Comparison of ENCODE assay signal across 1 cellular context in the genomic region with DNA sequence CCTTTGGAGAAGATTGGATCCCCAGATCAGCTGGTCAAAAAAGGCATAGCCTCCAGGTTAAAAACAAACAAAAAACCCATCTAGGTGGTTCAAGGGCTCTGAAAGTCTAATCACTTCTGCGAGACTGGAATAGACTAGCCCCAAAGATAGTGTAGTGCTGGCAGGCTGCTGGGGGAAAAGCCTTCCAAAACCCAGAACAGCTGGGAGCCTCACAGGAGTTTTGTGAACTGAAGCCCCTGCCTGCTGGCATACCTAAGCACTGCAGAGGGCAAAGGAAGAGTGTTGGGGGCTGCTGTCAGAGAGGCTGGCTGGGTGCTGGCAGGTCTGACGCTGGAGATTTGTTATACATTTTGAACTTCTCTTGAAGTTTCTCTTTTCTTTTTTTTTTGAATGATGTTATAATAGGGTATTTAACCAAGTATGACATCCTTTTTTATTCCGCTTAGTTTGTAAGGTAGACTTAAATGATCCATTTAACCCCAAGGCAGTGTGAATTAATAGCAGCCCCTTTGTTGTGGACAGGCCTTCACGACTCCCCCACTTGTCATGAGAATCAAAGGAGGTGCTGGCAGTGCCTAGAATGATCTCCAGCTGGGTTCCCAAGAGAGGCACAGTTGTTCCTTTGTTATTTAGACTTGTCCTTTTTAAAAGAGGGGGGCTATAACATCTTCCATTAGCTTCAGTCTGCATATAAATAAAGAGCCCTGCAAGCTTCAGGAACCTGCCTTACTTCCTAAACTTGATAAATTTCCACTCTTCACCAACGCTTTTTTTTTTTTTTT.
TF ChIP-seq lines count a peak whose summit lies in the region.

No MANE protein-coding gene starts in this region.

TF ChIP-seq in H1, 55 proteins besides CTCF, POLR2A, EP300 and RAD21:
- TF ChIP-seq EGR1 (IDR thresholded peaks at IDR 0.05; ENCODE audit: borderline replicate concordance, low read depth, low read length) (no peak), CREB1 (IDR thresholded peaks at IDR 0.05) (no peak), SRF (IDR thresholded peaks at IDR 0.05; ENCODE audit: low read depth, low read length) (no peak), PHF8 (conservative IDR thresholded peaks at IDR 0.05; ENCODE audit: low read depth, low read length) (no peak), TAF7 (optimal IDR thresholded peaks at IDR 0.05; ENCODE audit: borderline replicate concordance, low read depth, low read length) (no peak), GTF2F1 (IDR thresholded peaks at IDR 0.05; ENCODE audit: borderline replicate concordance, low read depth, low read length) (no peak), BACH1 (IDR thresholded peaks at IDR 0.05; ENCODE audit: low read length) (no peak), HDAC6 (IDR thresholded peaks at IDR 0.05; ENCODE audit: low read depth, low read length) (no peak), NANOG (IDR thresholded peaks at IDR 0.05; ENCODE audit: insufficient read depth, low read depth, low read length, poor library complexity, severe bottlenecking) (peak; percentile 90), SAP30 (IDR thresholded peaks at IDR 0.05; ENCODE audit: insufficient read depth, insufficient replicate concordance, low read length) (no peak), KDM4A (IDR thresholded peaks at IDR 0.05; ENCODE audit: low read depth, low read length, severe bottlenecking) (no peak), CEBPB (IDR thresholded peaks at IDR 0.05; ENCODE audit: low read depth, low read length) (no peak), CBX5 (IDR thresholded peaks at IDR 0.05; ENCODE audit: low read depth, low read length) (no peak), POU5F1 (IDR thresholded peaks at IDR 0.05; ENCODE audit: low read depth, low read length) (peak; percentile 75; the same call in 1 of the 2 replicates), SIX5 (IDR thresholded peaks at IDR 0.05; ENCODE audit: low read depth, low read length) (no peak), SP1 (IDR thresholded peaks at IDR 0.05; ENCODE audit: low read depth, low read length) (no peak), MAFK (IDR thresholded peaks at IDR 0.05; ENCODE audit: low read depth, low read length) (no peak), SIN3A (conservative IDR thresholded peaks at IDR 0.05 in 1 of 2, IDR thresholded peaks at IDR 0.05 in 1 of 2; ENCODE audit: low read depth in 1 of 2, low read length in 2 of 2) (peak in 1 of 2 experiments; percentile 78; a peak in 1 of 4 replicates), SP2 (IDR thresholded peaks at IDR 0.05; ENCODE audit: low read length) (no peak), NRF1 (IDR thresholded peaks at IDR 0.05; ENCODE audit: low read depth, low read length) (no peak), HDAC2 (IDR thresholded peaks at IDR 0.05; ENCODE audit: borderline replicate concordance in 1 of 2, low read depth in 2 of 2, low read length in 2 of 2) (peak; percentile 69 to 91; a peak in 1 of 4 replicates), KDM5A (IDR thresholded peaks at IDR 0.05; ENCODE audit: low read length) (no peak), FOSL1 (IDR thresholded peaks at IDR 0.05; ENCODE audit: insufficient read depth, low read depth, low read length) (no peak), CHD1 (IDR thresholded peaks at IDR 0.05; ENCODE audit: low read depth, low read length) (no peak), TEAD4 (IDR thresholded peaks at IDR 0.05; ENCODE audit: low read depth, low read length) (no peak), RFX5 (IDR thresholded peaks at IDR 0.05; ENCODE audit: borderline replicate concordance, low read depth, low read length) (no peak), TCF12 (IDR thresholded peaks at IDR 0.05; ENCODE audit: low read depth, low read length) (no peak), SP4 (IDR thresholded peaks at IDR 0.05; ENCODE audit: low read length) (no peak), ZNF274 (IDR thresholded peaks at IDR 0.05; ENCODE audit: borderline replicate concordance, extremely low read depth, low read length) (no peak), USF2 (IDR thresholded peaks at IDR 0.05; ENCODE audit: low read length) (no peak), CTBP2 (IDR thresholded peaks at IDR 0.05; ENCODE audit: borderline replicate concordance, insufficient read depth, insufficient read length, low read length) (peak; percentile 78), YY1 (IDR thresholded peaks at IDR 0.05; ENCODE audit: low read depth, low read length) (no peak), SUZ12 (IDR thresholded peaks at IDR 0.05; ENCODE audit: low read length) (no peak), ATF2 (IDR thresholded peaks at IDR 0.05; ENCODE audit: low read length) (peak; percentile 21; the same call in 1 of the 2 replicates)
- TF ChIP-seq, protein P1, sequence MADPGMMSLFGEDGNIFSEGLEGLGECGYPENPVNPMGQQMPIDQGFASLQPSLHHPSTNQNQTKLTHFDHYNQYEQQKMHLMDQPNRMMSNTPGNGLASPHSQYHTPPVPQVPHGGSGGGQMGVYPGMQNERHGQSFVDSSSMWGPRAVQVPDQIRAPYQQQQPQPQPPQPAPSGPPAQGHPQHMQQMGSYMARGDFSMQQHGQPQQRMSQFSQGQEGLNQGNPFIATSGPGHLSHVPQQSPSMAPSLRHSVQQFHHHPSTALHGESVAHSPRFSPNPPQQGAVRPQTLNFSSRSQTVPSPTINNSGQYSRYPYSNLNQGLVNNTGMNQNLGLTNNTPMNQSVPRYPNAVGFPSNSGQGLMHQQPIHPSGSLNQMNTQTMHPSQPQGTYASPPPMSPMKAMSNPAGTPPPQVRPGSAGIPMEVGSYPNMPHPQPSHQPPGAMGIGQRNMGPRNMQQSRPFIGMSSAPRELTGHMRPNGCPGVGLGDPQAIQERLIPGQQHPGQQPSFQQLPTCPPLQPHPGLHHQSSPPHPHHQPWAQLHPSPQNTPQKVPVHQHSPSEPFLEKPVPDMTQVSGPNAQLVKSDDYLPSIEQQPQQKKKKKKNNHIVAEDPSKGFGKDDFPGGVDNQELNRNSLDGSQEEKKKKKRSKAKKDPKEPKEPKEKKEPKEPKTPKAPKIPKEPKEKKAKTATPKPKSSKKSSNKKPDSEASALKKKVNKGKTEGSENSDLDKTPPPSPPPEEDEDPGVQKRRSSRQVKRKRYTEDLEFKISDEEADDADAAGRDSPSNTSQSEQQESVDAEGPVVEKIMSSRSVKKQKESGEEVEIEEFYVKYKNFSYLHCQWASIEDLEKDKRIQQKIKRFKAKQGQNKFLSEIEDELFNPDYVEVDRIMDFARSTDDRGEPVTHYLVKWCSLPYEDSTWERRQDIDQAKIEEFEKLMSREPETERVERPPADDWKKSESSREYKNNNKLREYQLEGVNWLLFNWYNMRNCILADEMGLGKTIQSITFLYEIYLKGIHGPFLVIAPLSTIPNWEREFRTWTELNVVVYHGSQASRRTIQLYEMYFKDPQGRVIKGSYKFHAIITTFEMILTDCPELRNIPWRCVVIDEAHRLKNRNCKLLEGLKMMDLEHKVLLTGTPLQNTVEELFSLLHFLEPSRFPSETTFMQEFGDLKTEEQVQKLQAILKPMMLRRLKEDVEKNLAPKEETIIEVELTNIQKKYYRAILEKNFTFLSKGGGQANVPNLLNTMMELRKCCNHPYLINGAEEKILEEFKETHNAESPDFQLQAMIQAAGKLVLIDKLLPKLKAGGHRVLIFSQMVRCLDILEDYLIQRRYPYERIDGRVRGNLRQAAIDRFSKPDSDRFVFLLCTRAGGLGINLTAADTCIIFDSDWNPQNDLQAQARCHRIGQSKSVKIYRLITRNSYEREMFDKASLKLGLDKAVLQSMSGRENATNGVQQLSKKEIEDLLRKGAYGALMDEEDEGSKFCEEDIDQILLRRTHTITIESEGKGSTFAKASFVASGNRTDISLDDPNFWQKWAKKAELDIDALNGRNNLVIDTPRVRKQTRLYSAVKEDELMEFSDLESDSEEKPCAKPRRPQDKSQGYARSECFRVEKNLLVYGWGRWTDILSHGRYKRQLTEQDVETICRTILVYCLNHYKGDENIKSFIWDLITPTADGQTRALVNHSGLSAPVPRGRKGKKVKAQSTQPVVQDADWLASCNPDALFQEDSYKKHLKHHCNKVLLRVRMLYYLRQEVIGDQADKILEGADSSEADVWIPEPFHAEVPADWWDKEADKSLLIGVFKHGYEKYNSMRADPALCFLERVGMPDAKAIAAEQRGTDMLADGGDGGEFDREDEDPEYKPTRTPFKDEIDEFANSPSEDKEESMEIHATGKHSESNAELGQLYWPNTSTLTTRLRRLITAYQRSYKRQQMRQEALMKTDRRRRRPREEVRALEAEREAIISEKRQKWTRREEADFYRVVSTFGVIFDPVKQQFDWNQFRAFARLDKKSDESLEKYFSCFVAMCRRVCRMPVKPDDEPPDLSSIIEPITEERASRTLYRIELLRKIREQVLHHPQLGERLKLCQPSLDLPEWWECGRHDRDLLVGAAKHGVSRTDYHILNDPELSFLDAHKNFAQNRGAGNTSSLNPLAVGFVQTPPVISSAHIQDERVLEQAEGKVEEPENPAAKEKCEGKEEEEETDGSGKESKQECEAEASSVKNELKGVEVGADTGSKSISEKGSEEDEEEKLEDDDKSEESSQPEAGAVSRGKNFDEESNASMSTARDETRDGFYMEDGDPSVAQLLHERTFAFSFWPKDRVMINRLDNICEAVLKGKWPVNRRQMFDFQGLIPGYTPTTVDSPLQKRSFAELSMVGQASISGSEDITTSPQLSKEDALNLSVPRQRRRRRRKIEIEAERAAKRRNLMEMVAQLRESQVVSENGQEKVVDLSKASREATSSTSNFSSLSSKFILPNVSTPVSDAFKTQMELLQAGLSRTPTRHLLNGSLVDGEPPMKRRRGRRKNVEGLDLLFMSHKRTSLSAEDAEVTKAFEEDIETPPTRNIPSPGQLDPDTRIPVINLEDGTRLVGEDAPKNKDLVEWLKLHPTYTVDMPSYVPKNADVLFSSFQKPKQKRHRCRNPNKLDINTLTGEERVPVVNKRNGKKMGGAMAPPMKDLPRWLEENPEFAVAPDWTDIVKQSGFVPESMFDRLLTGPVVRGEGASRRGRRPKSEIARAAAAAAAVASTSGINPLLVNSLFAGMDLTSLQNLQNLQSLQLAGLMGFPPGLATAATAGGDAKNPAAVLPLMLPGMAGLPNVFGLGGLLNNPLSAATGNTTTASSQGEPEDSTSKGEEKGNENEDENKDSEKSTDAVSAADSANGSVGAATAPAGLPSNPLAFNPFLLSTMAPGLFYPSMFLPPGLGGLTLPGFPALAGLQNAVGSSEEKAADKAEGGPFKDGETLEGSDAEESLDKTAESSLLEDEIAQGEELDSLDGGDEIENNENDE (IDR thresholded peaks at IDR 0.05; ENCODE audit: insufficient replicate concordance, low read length) = peak; percentile 82
- TF ChIP-seq, protein P2, sequence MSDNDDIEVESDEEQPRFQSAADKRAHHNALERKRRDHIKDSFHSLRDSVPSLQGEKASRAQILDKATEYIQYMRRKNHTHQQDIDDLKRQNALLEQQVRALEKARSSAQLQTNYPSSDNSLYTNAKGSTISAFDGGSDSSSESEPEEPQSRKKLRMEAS (IDR thresholded peaks at IDR 0.05) = no peak
- TF ChIP-seq, protein P3, sequence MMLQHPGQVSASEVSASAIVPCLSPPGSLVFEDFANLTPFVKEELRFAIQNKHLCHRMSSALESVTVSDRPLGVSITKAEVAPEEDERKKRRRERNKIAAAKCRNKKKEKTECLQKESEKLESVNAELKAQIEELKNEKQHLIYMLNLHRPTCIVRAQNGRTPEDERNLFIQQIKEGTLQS (IDR thresholded peaks at IDR 0.05; ENCODE audit: insufficient read depth, low read depth, low read length) = no peak
